17 cellular contexts compared by ENCODE assay signal in the genomic region with DNA sequence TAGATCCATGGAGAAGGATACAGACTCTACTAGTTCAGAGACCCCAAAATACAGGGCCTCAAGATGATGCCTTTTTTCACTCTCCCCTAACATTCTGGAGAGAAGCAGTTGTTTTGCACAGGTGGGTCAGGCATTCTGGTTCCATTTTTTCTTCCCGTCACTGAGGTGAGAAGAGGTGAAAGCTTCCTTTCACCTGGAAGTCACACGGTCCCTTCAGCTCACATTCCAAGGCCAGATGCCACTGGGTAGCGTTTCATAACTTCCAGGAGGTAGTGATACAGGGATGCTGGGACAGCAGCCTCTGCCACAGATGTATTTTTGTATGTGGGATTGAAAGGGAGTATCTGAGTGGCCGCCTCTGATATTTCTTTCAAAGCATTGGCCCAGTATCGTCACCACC. TPM values are rescaled to one million over a fixed set of nuclear protein-coding genes. Genes with fewer than 3 reads are reported as not detected.
DNase-seq lines count a peak whose midpoint lies in the region; ATAC-seq, FAIRE-seq and TF ChIP-seq lines count a peak whose summit lies in the region.
"Had no signal": no experiment of that assay in that cellular context is flagged by ENCODE, and none has a peak within 500 bp of the region (broad histone marks: within the 10 kb centered on the region; RNA-seq: fewer than 3 reads in every experiment).

No MANE protein-coding gene starts in this region.

- no peak overlapping the region for H2BK20ac ChIP-seq in H9 (ENCODE audit: low read depth, low read length, poor library complexity, severe bottlenecking)

- intact Hi-C loops in CD4-positive, alpha-beta T cell (cut with DNase I, micrococcal nuclease): no loop called here
- intact Hi-C loops in naive thymus-derived CD4-positive, alpha-beta T cell (cut with micrococcal nuclease): loop anchor here in 1 of 2 donors (5.0 kb wide), 1 partner anchor 184 kb away; the partner anchor contains the start of gene TCF25

- no peak overlapping the region for H2BK5ac ChIP-seq in H9 (ENCODE audit: insufficient read length, low read length)

- no peak overlapping the region for H3K27ac ChIP-seq in CD4-positive, alpha-beta T cell (ENCODE audit: low read depth, low read length)
- no peak overlapping the region for H3K27ac ChIP-seq in H9 (ENCODE audit: insufficient read length, low read depth, low read length)
- H3K27ac ChIP-seq in naive thymus-derived CD4-positive, alpha-beta T cell (ENCODE audit: low read depth, low read length): no peak overlapping the region

- no peak overlapping the region for H2AK5ac ChIP-seq in H9 (ENCODE audit: insufficient read length, low read length)

- WGBS in H9 (ENCODE audit: extremely low coverage, insufficient read length, low lambda C conversion rate): no CpG with 5 or more reads among the region's 5 CpGs

- H2BK12ac ChIP-seq in H9 (ENCODE audit: insufficient read length, low read depth, low read length): no peak overlapping the region

- peaks cover 8% of the 10 kb centered on the region for H3K23me2 ChIP-seq in H9 (ENCODE audit: insufficient read length, low read depth, low read length, poor library complexity, severe bottlenecking)

- H3K36me3 Mint-ChIP-seq in CD4-positive, alpha-beta T cell (ENCODE audit: low read depth): peaks cover 30% of the 10 kb centered on the region
- H3K36me3 Mint-ChIP-seq in H9 (ENCODE audit: insufficient read depth in 1 of 3, low read depth in 3 of 3): peaks cover 55 to 75% (median 62%) of the 10 kb centered on the region in 3 experiments
- H3K36me3 Mint-ChIP-seq in activated naive CD8-positive, alpha-beta T cell treated with anti-CD3 and anti-CD28 coated beads, Interleukin-2, amount 10 ng/mL, durations not matched to agents 7 days and 5 days: peaks cover 11% of the 10 kb centered on the region
- peaks cover 0 to 14% (median 2%) of the 10 kb centered on the region in 5 donors for H3K36me3 Mint-ChIP-seq in naive thymus-derived CD4-positive, alpha-beta T cell

- H3K4me1 Mint-ChIP-seq in CD4-positive, alpha-beta T cell (ENCODE audit: low read depth): peaks cover 8% of the 10 kb centered on the region
- H3K4me1 Mint-ChIP-seq in H9: peaks cover 6 to 7% of the 10 kb centered on the region in 2 experiments
- H3K4me1 Mint-ChIP-seq in activated naive CD8-positive, alpha-beta T cell treated with anti-CD3 and anti-CD28 coated beads, Interleukin-2, amount 10 ng/mL, durations not matched to agents 7 days and 5 days: peaks cover 11% of the 10 kb centered on the region
- H3K4me1 Mint-ChIP-seq in naive thymus-derived CD4-positive, alpha-beta T cell: peaks cover 9 to 18% (median 17%) of the 10 kb centered on the region in 7 donors

- H3K18ac ChIP-seq in H9 (ENCODE audit: insufficient read length, low read depth, low read length): no peak overlapping the region

- H4K20me1 ChIP-seq in H9 (ENCODE audit: control insufficient read depth, insufficient read depth, insufficient read length): no peaks in the 10 kb centered on the region

- POLR2A ChIA-PET in CD4-positive, alpha-beta T cell (lab: Charles Lee): no interaction called here
- POLR2A ChIA-PET in activated naive CD8-positive, alpha-beta T cell treated with anti-CD3 and anti-CD28 coated beads, Interleukin-2, amount 10 ng/mL, durations not matched to agents 7 days and 5 days (lab: Charles Lee): no interaction called here
- POLR2A ChIA-PET in naive thymus-derived CD4-positive, alpha-beta T cell (lab: Charles Lee): interaction anchor here (0.7 to 1.9 kb wide), 4 partner anchors 16 to 185 kb away, joined by 3 to 6 read pairs (median 3); partner anchors contain the start of gene TCF25

- H2BK15ac ChIP-seq in H9 (ENCODE audit: low read depth, low read length): no peak overlapping the region

- H3K79me2 ChIP-seq in H9 (ENCODE audit: insufficient read depth, low read length): no peaks in the 10 kb centered on the region

- H3K23ac ChIP-seq in H9 (ENCODE audit: insufficient read length, low read depth, low read length): no peak overlapping the region

- no peak for ATAC-seq in CD4-positive, alpha-beta T cell (ENCODE audit: poor library complexity)
- no peak for ATAC-seq in activated naive CD8-positive, alpha-beta T cell treated with anti-CD3 and anti-CD28 coated beads, Interleukin-2, amount 10 ng/mL, durations not matched to agents 7 days and 5 days (ENCODE audit: low read depth)
- no peak for ATAC-seq in naive thymus-derived CD4-positive, alpha-beta T cell

- no peak overlapping the region for H3T11ph ChIP-seq in H9 (ENCODE audit: low read length)

- H3K9me3 Mint-ChIP-seq in CD4-positive, alpha-beta T cell: no peaks in the 10 kb centered on the region
- H3K9me3 Mint-ChIP-seq in H9: peaks cover 25 to 28% of the 10 kb centered on the region in 2 experiments
- H3K9me3 Mint-ChIP-seq in activated naive CD8-positive, alpha-beta T cell treated with anti-CD3 and anti-CD28 coated beads, Interleukin-2, amount 10 ng/mL, durations not matched to agents 7 days and 5 days: no peaks in the 10 kb centered on the region
- peaks cover 0 to 4% (median 0%) of the 10 kb centered on the region in 11 donors for H3K9me3 Mint-ChIP-seq in naive thymus-derived CD4-positive, alpha-beta T cell

- TF ChIP-seq CTCF in CD4-positive, alpha-beta T cell (IDR thresholded peaks at IDR 0.05): no peak
- TF ChIP-seq CTCF in H9 (conservative IDR thresholded peaks at IDR 0.05): no peak

- no peak overlapping the region for H3K4me3 ChIP-seq in naive thymus-derived CD4-positive, alpha-beta T cell (ENCODE audit: low read length)

- no peak overlapping the region for H3K14ac ChIP-seq in H9 (ENCODE audit: insufficient read depth, low read length)

- no peaks in the 10 kb centered on the region for H3K9me3 ChIP-seq in CD4-positive, alpha-beta T cell (ENCODE audit: control insufficient read depth, low read length)
- peaks cover 7% of the 10 kb centered on the region for H3K9me3 ChIP-seq in H9 (ENCODE audit: control insufficient read depth, low read depth, low read length)
- no peaks in the 10 kb centered on the region for H3K9me3 ChIP-seq in naive thymus-derived CD4-positive, alpha-beta T cell (ENCODE audit: control insufficient read depth in 2 of 3, low read length in 3 of 3)

- no peak for FAIRE-seq in frontal cortex (lab: Jason Lieb, UNC)
- FAIRE-seq: GM18507 had no signal

- peak overlapping the region; percentile 77 for H3K4me3 Mint-ChIP-seq in CD4-positive, alpha-beta T cell
- peak overlapping the region; percentile 83 to 87; a peak in 4 of 5 replicates for H3K4me3 Mint-ChIP-seq in H9
- peak overlapping the region; percentile 40 for H3K4me3 Mint-ChIP-seq in activated naive CD8-positive, alpha-beta T cell treated with anti-CD3 and anti-CD28 coated beads, Interleukin-2, amount 10 ng/mL, durations not matched to agents 7 days and 5 days
- peak overlapping the region; percentile 37 to 93 (median 85) for H3K4me3 Mint-ChIP-seq in naive thymus-derived CD4-positive, alpha-beta T cell

- H3K27me3 Mint-ChIP-seq in CD4-positive, alpha-beta T cell: no peaks in the 10 kb centered on the region
- peaks cover 3% of the 10 kb centered on the region for H3K27me3 Mint-ChIP-seq in H9 (ENCODE audit: low read depth)
- no peaks in the 10 kb centered on the region for H3K27me3 Mint-ChIP-seq in activated naive CD8-positive, alpha-beta T cell treated with anti-CD3 and anti-CD28 coated beads, Interleukin-2, amount 10 ng/mL, durations not matched to agents 7 days and 5 days
- H3K27me3 Mint-ChIP-seq in naive thymus-derived CD4-positive, alpha-beta T cell: no peaks in the 10 kb centered on the region

- H3K4me1 ChIP-seq in H9 (ENCODE audit: insufficient read depth, low read length): no peaks in the 10 kb centered on the region
- peaks cover 0 to 7% of the 10 kb centered on the region in 2 donors for H3K4me1 ChIP-seq in naive thymus-derived CD4-positive, alpha-beta T cell (ENCODE audit: control insufficient read depth in 2 of 2, insufficient read depth in 2 of 2, low read length in 2 of 2)

- CTCF ChIA-PET in CD4-positive, alpha-beta T cell (lab: Charles Lee): interaction anchor here (0.9 kb wide), 1 partner anchor 12 kb away, joined by 3 read pairs; no protein-coding TSS in a partner anchor
- CTCF ChIA-PET in naive thymus-derived CD4-positive, alpha-beta T cell (lab: Charles Lee): interaction anchor here (0.7 to 1.7 kb wide), 3 partner anchors 12 to 592 kb away, joined by 4 to 6 read pairs (median 5); no protein-coding TSS in a partner anchor

- no peak overlapping the region for H4K91ac ChIP-seq in H9 (ENCODE audit: insufficient read length, low read depth, low read length)

- H3K27ac Mint-ChIP-seq in CD4-positive, alpha-beta T cell: peak overlapping the region; percentile 39
- no peak overlapping the region for H3K27ac Mint-ChIP-seq in H9
- no peak overlapping the region for H3K27ac Mint-ChIP-seq in activated naive CD8-positive, alpha-beta T cell treated with anti-CD3 and anti-CD28 coated beads, Interleukin-2, amount 10 ng/mL, durations not matched to agents 7 days and 5 days
- H3K27ac Mint-ChIP-seq in naive thymus-derived CD4-positive, alpha-beta T cell: peak overlapping the region in 4 of 9 donors; percentile 18 to 77 (median 38)

- no peak overlapping the region for H4K8ac ChIP-seq in H9 (replicated peaks; ENCODE audit: insufficient read length, low read depth, low read length)

- no peak overlapping the region for H3K4me2 ChIP-seq in H9 (ENCODE audit: insufficient read depth, insufficient read length, low read length)

- H3K4ac ChIP-seq in H9 (ENCODE audit: low read depth, low read length): no peak overlapping the region

- no peak overlapping the region for H3K9ac ChIP-seq in H9 (ENCODE audit: extremely low read depth, insufficient read length, low read length)

- no peaks in the 10 kb centered on the region for H3K79me1 ChIP-seq in H9 (ENCODE audit: insufficient read depth, low read depth, low read length, poor library complexity, severe bottlenecking)

- H2BK120ac ChIP-seq in H9 (ENCODE audit: low read depth, low read length, poor library complexity, severe bottlenecking): no peak overlapping the region

- no peak for DNase-seq in CD4-positive, alpha-beta T cell
- no peak for DNase-seq in H9
- no peak for DNase-seq in activated naive CD8-positive, alpha-beta T cell treated with anti-CD3 and anti-CD28 coated beads, Interleukin-2, amount 10 ng/mL, durations not matched to agents 7 days and 5 days
- no peak for DNase-seq in naive thymus-derived CD4-positive, alpha-beta T cell
- DNase-seq in frontal cortex (ENCODE audit: low spot score in 2 of 2): no peak
- DNase-seq in KG1 (lab: John Stamatoyannopoulos, UW): no peak
- no peak for DNase-seq in SKM-1 treated with dmso at 0.1 percent for 144 hours (lab: John Stamatoyannopoulos, UW; ENCODE audit: unreplicated experiment)
- DNase-seq: activated CD4-positive, alpha-beta T cell treated with anti-CD3 and anti-CD28 coated beads for 4 hours; activated gamma-delta T cell treated with Interleukin-2 at 50 U/mL for 16 hours; central memory CD4-positive, alpha-beta T cell; NCI-H1105 treated with DMSO at 0.1 percent for 48 hours; NCI-H2227 treated with DMSO at 0.1 percent for 48 hours; OCI-M1; retina; stimulated activated CD4-positive, alpha-beta T cell treated with anti-CD3 and anti-CD28 coated beads, Interleukin-2, amount 100 ng/mL, for 24 hours; stimulated activated CD8-positive, alpha-beta memory T cell treated with anti-CD3 and anti-CD28 coated beads, Interleukin-4, amount 100 ng/mL, for 48 hours had no signal

- H3K27me3 ChIP-seq in CD4-positive, alpha-beta T cell (ENCODE audit: control insufficient read depth, insufficient read depth, low read length): no peaks in the 10 kb centered on the region
- H3K27me3 ChIP-seq in H9 (ENCODE audit: insufficient read depth, low read length): no peaks in the 10 kb centered on the region
- no peaks in the 10 kb centered on the region for H3K27me3 ChIP-seq in naive thymus-derived CD4-positive, alpha-beta T cell (ENCODE audit: control insufficient read depth in 2 of 2, insufficient read depth in 2 of 2, low read length in 2 of 2)

- H3K56ac ChIP-seq in H9 (ENCODE audit: insufficient read length, low read depth, low read length): no peak overlapping the region

- no peak overlapping the region for H4K5ac ChIP-seq in H9 (ENCODE audit: insufficient read length, low read depth, low read length)

- H2AFZ ChIP-seq in H9 (ENCODE audit: low read length): no peak overlapping the region

- H3K36me3 ChIP-seq in naive thymus-derived CD4-positive, alpha-beta T cell (ENCODE audit: control insufficient read depth in 2 of 3, insufficient read depth in 3 of 3, low read length in 3 of 3): peaks cover 0 to 41% (median 4%) of the 10 kb centered on the region in 3 experiments

RNA-seq across cellular contexts. Expression of gene CDK10, which starts 1.9 kb away (rescaled TPM):
- 10 to 100 TPM; 58.9 to 62.8 TPM for total RNA-seq in CD4-positive, alpha-beta T cell
- total RNA-seq in H9 (2021) (76.6 and 77.1 TPM in 2 replicates), frontal cortex (30.6 TPM)
- total RNA-seq in activated naive CD8-positive, alpha-beta T cell treated with anti-CD3 and anti-CD28 coated beads, Interleukin-2, amount 10 ng/mL, durations not matched to agents 7 days and 5 days: 100 to 1,000 TPM; 103 to 104 TPM
- 100 to 1,000 TPM in 3 of 5 experiments, 10 to 100 TPM in 2; 91.5 to 150 (median 102) TPM for total RNA-seq in naive thymus-derived CD4-positive, alpha-beta T cell
- polyA plus RNA-seq in naive thymus-derived CD4-positive, alpha-beta T cell: 10 to 100 TPM; 32.8 to 68.4 TPM

RNA-seq across cellular contexts. Expression of gene SPATA2L, which starts 13.1 kb away (rescaled TPM):
- total RNA-seq in CD4-positive, alpha-beta T cell: 10 to 100 TPM; 26.1 to 28.3 TPM
- total RNA-seq in H9 (2021): 27.1 and 27.4 TPM in 2 replicates
- total RNA-seq in activated naive CD8-positive, alpha-beta T cell treated with anti-CD3 and anti-CD28 coated beads, Interleukin-2, amount 10 ng/mL, durations not matched to agents 7 days and 5 days: 1 to 10 TPM; 7.6 to 8.0 TPM
- 10 to 100 TPM in 3 of 5 experiments, 1 to 10 TPM in 2; 8.4 to 32.2 (median 12.0) TPM for total RNA-seq in naive thymus-derived CD4-positive, alpha-beta T cell
- 10 to 100 TPM in 1 of 2 donors, 1 to 10 TPM in 1; 7.0 to 12.4 TPM for polyA plus RNA-seq in naive thymus-derived CD4-positive, alpha-beta T cell
- total RNA-seq in frontal cortex: 20.0 TPM

RNA-seq across cellular contexts. Expression of gene SPATA33, which starts 30.8 kb away (rescaled TPM):
- 1 to 10 TPM; 4.4 to 7.1 TPM for total RNA-seq in CD4-positive, alpha-beta T cell
- total RNA-seq in H9 (2021) (17.4 and 17.8 TPM in 2 replicates), frontal cortex (7.7 TPM)
- 10 to 100 TPM in 1 of 2 experiments, 1 to 10 TPM in 1; 9.8 to 11.6 TPM for total RNA-seq in activated naive CD8-positive, alpha-beta T cell treated with anti-CD3 and anti-CD28 coated beads, Interleukin-2, amount 10 ng/mL, durations not matched to agents 7 days and 5 days
- total RNA-seq in naive thymus-derived CD4-positive, alpha-beta T cell: 10 to 100 TPM in 2 of 5 experiments, 1 to 10 TPM in 3; 6.4 to 17.0 (median 7.9) TPM
- polyA plus RNA-seq in naive thymus-derived CD4-positive, alpha-beta T cell: 1 to 10 TPM; 2.4 to 2.6 TPM

RNA-seq across cellular contexts. Expression of gene CHMP1A, which starts 30.9 kb away (rescaled TPM):
- total RNA-seq in CD4-positive, alpha-beta T cell: 10 to 100 TPM; 54.7 to 55.9 TPM
- total RNA-seq in H9 (2021): 85.4 and 89.6 TPM in 2 replicates
- 10 to 100 TPM; 88.1 to 96.3 TPM for total RNA-seq in activated naive CD8-positive, alpha-beta T cell treated with anti-CD3 and anti-CD28 coated beads, Interleukin-2, amount 10 ng/mL, durations not matched to agents 7 days and 5 days
- 10 to 100 TPM; 64.4 to 99.0 (median 65.9) TPM for total RNA-seq in naive thymus-derived CD4-positive, alpha-beta T cell
- polyA plus RNA-seq in naive thymus-derived CD4-positive, alpha-beta T cell: 10 to 100 TPM; 54.7 to 61.6 TPM
- 81.9 TPM for total RNA-seq in frontal cortex

RNA-seq across cellular contexts. Expression of gene VPS9D1, which starts 32.3 kb away (rescaled TPM):
- 10 to 100 TPM; 18.5 to 21.8 TPM for total RNA-seq in CD4-positive, alpha-beta T cell
- 5.6 and 6.0 TPM in 2 replicates for total RNA-seq in H9 (2021)
- 10 to 100 TPM; 10.3 to 12.8 TPM for total RNA-seq in activated naive CD8-positive, alpha-beta T cell treated with anti-CD3 and anti-CD28 coated beads, Interleukin-2, amount 10 ng/mL, durations not matched to agents 7 days and 5 days
- total RNA-seq in naive thymus-derived CD4-positive, alpha-beta T cell: 10 to 100 TPM; 11.2 to 28.9 (median 13.3) TPM
- polyA plus RNA-seq in naive thymus-derived CD4-positive, alpha-beta T cell: 1 to 10 TPM in 1 of 2 donors, under 1 TPM in 1; 0.93 to 1.5 TPM
- 7.7 TPM for total RNA-seq in frontal cortex
